Comparison of ENCODE assay signal across 19 cellular contexts in the genomic region with DNA sequence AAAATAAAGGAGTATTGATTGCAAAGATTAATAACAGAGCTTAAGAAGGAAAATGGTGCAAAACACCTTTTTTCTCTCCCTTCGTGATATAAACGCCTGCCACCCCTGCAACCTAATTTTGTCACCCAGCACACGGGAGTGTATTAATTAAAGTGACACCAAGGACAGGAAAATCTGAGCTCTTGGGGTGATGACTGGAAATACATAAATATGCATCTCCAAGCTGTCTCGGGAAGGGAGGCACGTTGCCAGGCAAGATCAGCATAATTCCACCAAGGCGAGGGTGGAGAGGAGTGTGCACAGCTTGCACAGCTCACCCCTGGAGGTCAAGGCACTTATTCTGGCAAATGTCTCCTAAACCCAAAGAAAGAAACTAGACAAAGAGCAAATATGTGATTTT.
A peak's percentile ranks its signal among the peaks of the same experiment; 100 is the strongest.
DNase-seq lines count a peak whose midpoint lies in the region; ATAC-seq, FAIRE-seq and TF ChIP-seq lines count a peak whose summit lies in the region.
"Had no signal": no experiment of that assay in that cellular context is flagged by ENCODE, and none has a peak within 500 bp of the region (broad histone marks: within the 10 kb centered on the region; RNA-seq: fewer than 3 reads in every experiment).

No MANE protein-coding gene starts in this region.

- H3K36me3 ChIP-seq in H1 (ENCODE audit: control insufficient read depth in 2 of 4, insufficient read depth in 4 of 4, low read length in 3 of 4) (no peaks in the 10 kb centered on the region; a peak in 1 of 8 replicates), testis (ENCODE audit: low read depth, missing control alignments) (no peaks in the 10 kb centered on the region), A673 (ENCODE audit: insufficient read depth, low read length, poor library complexity, severe bottlenecking) (no peaks in the 10 kb centered on the region)
- H3K36me3 ChIP-seq: BLaER1 had no signal

- no peak overlapping the region for H3K4ac ChIP-seq in H1 (replicated peaks; ENCODE audit: insufficient read length, low read depth, low read length)

- no peak overlapping the region for H3K23ac ChIP-seq in H1 (ENCODE audit: insufficient read length)

- H2BK15ac ChIP-seq in H1 (ENCODE audit: low read length): no peak overlapping the region

- H2AFZ ChIP-seq in H1 (ENCODE audit: low read length): no peak overlapping the region
- H2AFZ ChIP-seq: GM23248 had no signal

- H3K9me3 ChIP-seq in H1 (ENCODE audit: insufficient read depth in 2 of 2, low read depth in 1 of 2, low read length in 1 of 2) (peaks cover 0 to 2% of the 10 kb centered on the region in 2 experiments; a peak in 2 of 4 replicates), testis (no peaks in the 10 kb centered on the region), A673 (ENCODE audit: low read depth, low read length, poor library complexity, severe bottlenecking) (no peaks in the 10 kb centered on the region)
- H3K9me3 ChIP-seq: BLaER1, Caco-2 had no signal

- no peak overlapping the region for H2BK12ac ChIP-seq in H1 (ENCODE audit: low read depth, low read length)

- BruUV-seq in A673 (replicated peaks; lab: Mats Ljungman, UMichigan): no TSS peak

- no peak for TF ChIP-seq CTCF in H1 (IDR thresholded peaks at IDR 0.05; ENCODE audit: control extremely low read depth in 1 of 3, insufficient read depth in 1 of 3, low read depth in 1 of 3, low read length in 3 of 3)
- no peak for TF ChIP-seq CTCF in osteocyte (IDR thresholded peaks at IDR 0.05)
- no peak for TF ChIP-seq CTCF in testis (IDR thresholded peaks at IDR 0.05)
- TF ChIP-seq CTCF in A673 (conservative IDR thresholded peaks at IDR 0.05; ENCODE audit: low read depth, low read length): no peak

- H4K20me1 ChIP-seq in H1 (replicated peaks in 1 of 2; ENCODE audit: control insufficient read depth in 1 of 2, insufficient read depth in 2 of 2, low read length in 2 of 2): no peaks in the 10 kb centered on the region
- H4K20me1 ChIP-seq: BLaER1 had no signal

- no peak overlapping the region for H3K18ac ChIP-seq in H1 (ENCODE audit: extremely low read depth, low read length)

- H3K36me3 Mint-ChIP-seq in osteocyte (ENCODE audit: unreplicated experiment): no peaks in the 10 kb centered on the region
- H3K36me3 Mint-ChIP-seq in activated CD8-positive, alpha-beta memory T cell treated with anti-CD3 and anti-CD28 coated beads, Interleukin-2, amount 10 ng/mL, durations not matched to agents 7 days and 5 days: no peaks in the 10 kb centered on the region
- H3K36me3 Mint-ChIP-seq: CD4-positive, CD25-positive, alpha-beta regulatory T cell; CD8-positive, alpha-beta T cell had no signal

- intact Hi-C loops in testis (cut with DNase I; ENCODE audit: low total_unique reads): no loop called here
- intact Hi-C loops in A673 (cut with micrococcal nuclease; ENCODE audit: unreplicated experiment): no loop called here

- no peak overlapping the region for H2AK5ac ChIP-seq in H1 (ENCODE audit: low read depth, low read length)

- no peak overlapping the region for H3K4me3 Mint-ChIP-seq in osteocyte (ENCODE audit: unreplicated experiment)
- no peak overlapping the region for H3K4me3 Mint-ChIP-seq in activated CD8-positive, alpha-beta memory T cell treated with anti-CD3 and anti-CD28 coated beads, Interleukin-2, amount 10 ng/mL, durations not matched to agents 7 days and 5 days
- H3K4me3 Mint-ChIP-seq: B cell; CD4-positive, CD25-positive, alpha-beta regulatory T cell; CD8-positive, alpha-beta T cell; H9 had no signal

- no peak overlapping the region for H2BK5ac ChIP-seq in H1 (ENCODE audit: low read depth, low read length)

- no peak overlapping the region for H3K27ac Mint-ChIP-seq in osteocyte (ENCODE audit: unreplicated experiment)
- no peak overlapping the region for H3K27ac Mint-ChIP-seq in activated CD8-positive, alpha-beta memory T cell treated with anti-CD3 and anti-CD28 coated beads, Interleukin-2, amount 10 ng/mL, durations not matched to agents 7 days and 5 days
- H3K27ac Mint-ChIP-seq: B cell; CD8-positive, alpha-beta T cell; H9 had no signal

- H3K56ac ChIP-seq in H1 (replicated peaks; ENCODE audit: insufficient read length, low read depth, low read length): no peak overlapping the region

- H3K79me2 ChIP-seq in H1 (ENCODE audit: control insufficient read depth in 1 of 2, insufficient read depth in 2 of 2, low read length in 2 of 2): no peaks in the 10 kb centered on the region

- no peak overlapping the region for H2BK120ac ChIP-seq in H1 (replicated peaks; ENCODE audit: low read depth, low read length)

- CTCF ChIA-PET in H1 (lab: Charles Lee; ENCODE audit: partially characterized antibody): interaction anchor here (1.2 kb wide), 2 partner anchors 11 kb away, joined by 3 to 4 read pairs; no protein-coding TSS in a partner anchor
- CTCF ChIA-PET in A673 (lab: Charles Lee): no interaction called here
- CTCF ChIA-PET in activated CD8-positive, alpha-beta memory T cell treated with anti-CD3 and anti-CD28 coated beads, Interleukin-2, amount 10 ng/mL, durations not matched to agents 7 days and 5 days (lab: Charles Lee): interaction anchor here (0.6 kb wide), 1 partner anchor 1599 kb away, joined by 3 read pairs; no protein-coding TSS in a partner anchor

- H3K79me1 ChIP-seq in H1 (ENCODE audit: low read depth, low read length): no peaks in the 10 kb centered on the region

- ATAC-seq in activated CD8-positive, alpha-beta memory T cell treated with anti-CD3 and anti-CD28 coated beads, Interleukin-2, amount 10 ng/mL, durations not matched to agents 7 days and 5 days: no peak
- ATAC-seq in GM19397 (IDR thresholded peaks at IDR 0.05; ENCODE audit: unreplicated experiment): no peak
- ATAC-seq: CD8-positive, alpha-beta T cell; HCT116 had no signal

- no peak overlapping the region for H4K91ac ChIP-seq in H1 (replicated peaks; ENCODE audit: insufficient read length, low read length)

- TF ChIP-seq POLR2A in H1 (IDR thresholded peaks at IDR 0.05; ENCODE audit: control extremely low read depth in 1 of 2, low read depth in 2 of 2, low read length in 2 of 2): no peak
- TF ChIP-seq POLR2A in testis (IDR thresholded peaks at IDR 0.05): no peak

- POLR2A ChIA-PET in H1 (lab: Charles Lee; ENCODE audit: partially characterized antibody) (no interaction called here), A673 (lab: Charles Lee; ENCODE audit: low non-redundant PET) (no interaction called here)

- H4K5ac ChIP-seq in H1 (ENCODE audit: insufficient read length, low read depth, low read length): no peak overlapping the region

- TF ChIP-seq EP300 in H1 (IDR thresholded peaks at IDR 0.05; ENCODE audit: borderline replicate concordance in 1 of 2, low read depth in 2 of 2, low read length in 2 of 2): no peak

- FAIRE-seq in H1 (lab: Jason Lieb, UNC): no peak
- FAIRE-seq: G401.6, GM12892 had no signal

- 98% methylated on average over 6 of the region's 6 CpGs; no CpG with 5 or more reads in 1 of the 2 experiments for WGBS in H1 (ENCODE audit: extremely low coverage in 1 of 2, insufficient coverage in 1 of 2, insufficient read length in 1 of 2, insufficient replicate concordance in 2 of 2, low coverage in 1 of 2, low lambda C conversion rate in 2 of 2, missing lambda C conversion rate in 1 of 2), 2 experiments
- WGBS in testis, 2 donors: 54 to 55% methylated on average over 6 of the region's 6 CpGs

- no peak for DNase-seq in H1 (ENCODE audit: low read depth in 1 of 2, low spot score in 2 of 2)
- DNase-seq in osteocyte (ENCODE audit: extremely low spot score, unreplicated experiment): peak; percentile 67
- DNase-seq in testis: peak; percentile 26
- no peak for DNase-seq in A673 (ENCODE audit: low spot score)
- DNase-seq in activated CD8-positive, alpha-beta memory T cell treated with anti-CD3 and anti-CD28 coated beads, Interleukin-2, amount 10 ng/mL, durations not matched to agents 7 days and 5 days: no peak
- DNase-seq: Caco-2; CD4-positive, CD25-positive, alpha-beta regulatory T cell; CD8-positive, alpha-beta T cell; DMS153; DND-41; GM23248; H9 had no signal

- peaks cover 6 to 12% (median 9%) of the 10 kb centered on the region in 4 experiments; a peak in 6 of 7 replicates for H3K4me1 ChIP-seq in H1 (replicated peaks in 1 of 4; ENCODE audit: control insufficient read depth in 3 of 4, insufficient read depth in 4 of 4, low read length in 3 of 4)
- peaks cover 12% of the 10 kb centered on the region for H3K4me1 ChIP-seq in testis
- no peaks in the 10 kb centered on the region for H3K4me1 ChIP-seq in A673 (ENCODE audit: insufficient read depth, low read length, poor library complexity, severe bottlenecking)
- H3K4me1 ChIP-seq: BLaER1 had no signal

- H4K8ac ChIP-seq in H1 (ENCODE audit: extremely low read depth, insufficient read depth, low read length): no peak overlapping the region

- TF ChIP-seq RAD21 in H1 (IDR thresholded peaks at IDR 0.05 in 1 of 2, conservative IDR thresholded peaks at IDR 0.05 in 1 of 2; ENCODE audit: low read depth in 2 of 2, low read length in 2 of 2): no peak

- peak overlapping the region; percentile 31 for H3K14ac ChIP-seq in H1 (ENCODE audit: insufficient read length)

- H3K27ac ChIP-seq in H1 (ENCODE audit: low read depth, low read length) (no peak overlapping the region), testis (no peak overlapping the region), A673 (ENCODE audit: low read depth, low read length, poor library complexity, severe bottlenecking) (no peak overlapping the region)
- H3K27ac ChIP-seq: BLaER1, C4-2B, GM23248 had no signal

- peaks cover 1% of the 10 kb centered on the region for H3K9me3 Mint-ChIP-seq in osteocyte (ENCODE audit: unreplicated experiment)
- no peaks in the 10 kb centered on the region for H3K9me3 Mint-ChIP-seq in activated CD8-positive, alpha-beta memory T cell treated with anti-CD3 and anti-CD28 coated beads, Interleukin-2, amount 10 ng/mL, durations not matched to agents 7 days and 5 days (ENCODE audit: low read depth)
- H3K9me3 Mint-ChIP-seq: CD4-positive, CD25-positive, alpha-beta regulatory T cell; CD8-positive, alpha-beta T cell had no signal

- H2BK20ac ChIP-seq in H1 (ENCODE audit: low read length): no peak overlapping the region

- H3K4me2 ChIP-seq in H1 (ENCODE audit: insufficient read depth in 1 of 2, low read depth in 2 of 2, low read length in 2 of 2): no peak overlapping the region
- H3K4me2 ChIP-seq: BLaER1 had no signal

- H3K4me3 ChIP-seq in H1 (ENCODE audit: extremely low read depth in 1 of 4, insufficient read depth in 2 of 4, low read depth in 3 of 4, low read length in 4 of 4): no peak overlapping the region
- H3K4me3 ChIP-seq in testis: no peak overlapping the region
- H3K4me3 ChIP-seq in A673 (ENCODE audit: low read depth, low read length, poor library complexity, severe bottlenecking): no peak overlapping the region
- H3K4me3 ChIP-seq: BLaER1, GM23248 had no signal

- no peaks in the 10 kb centered on the region for H3K27me3 Mint-ChIP-seq in osteocyte (ENCODE audit: unreplicated experiment)
- H3K27me3 Mint-ChIP-seq in activated CD8-positive, alpha-beta memory T cell treated with anti-CD3 and anti-CD28 coated beads, Interleukin-2, amount 10 ng/mL, durations not matched to agents 7 days and 5 days: no peaks in the 10 kb centered on the region
- H3K27me3 Mint-ChIP-seq: B cell; CD4-positive, CD25-positive, alpha-beta regulatory T cell had no signal

- no peaks in the 10 kb centered on the region for H3K23me2 ChIP-seq in H1 (ENCODE audit: low read depth, low read length)

- no peak overlapping the region for H3K9ac ChIP-seq in H1 (replicated peaks in 1 of 4; ENCODE audit: extremely low read depth in 1 of 4, low read depth in 3 of 4, low read length in 3 of 4)
- H3K9ac ChIP-seq: BLaER1, GM23248 had no signal

- H3K27me3 ChIP-seq in H1 (replicated peaks in 1 of 4; ENCODE audit: control insufficient read depth in 3 of 4, extremely low read depth in 1 of 4, insufficient read depth in 3 of 4, low read length in 3 of 4) (no peaks in the 10 kb centered on the region; a peak in 1 of 7 replicates), testis (no peaks in the 10 kb centered on the region), A673 (replicated peaks; ENCODE audit: insufficient read depth, low read depth, low read length, poor library complexity) (no peaks in the 10 kb centered on the region)
- H3K27me3 ChIP-seq: BLaER1 had no signal

- no peaks in the 10 kb centered on the region for H3K4me1 Mint-ChIP-seq in osteocyte (ENCODE audit: unreplicated experiment)
- H3K4me1 Mint-ChIP-seq in activated CD8-positive, alpha-beta memory T cell treated with anti-CD3 and anti-CD28 coated beads, Interleukin-2, amount 10 ng/mL, durations not matched to agents 7 days and 5 days: no peaks in the 10 kb centered on the region
- H3K4me1 Mint-ChIP-seq: B cell; CD4-positive, CD25-positive, alpha-beta regulatory T cell had no signal

Comparison
In these comparisons a context has a peak if more than half of its experiments do, and no peak if none do; other contexts are left out.
1. DNase-seq: peak in osteocyte (single experiment) and testis (single experiment); none in H1 (0 of 2), A673 (single experiment) and activated CD8-positive, alpha-beta memory T cell treated with anti-CD3 and anti-CD28 coated beads, Interleukin-2, amount 10 ng/mL, durations not matched to agents 7 days and 5 days (single experiment).